1 cellular context compared by ENCODE assay signal in the genomic region with DNA sequence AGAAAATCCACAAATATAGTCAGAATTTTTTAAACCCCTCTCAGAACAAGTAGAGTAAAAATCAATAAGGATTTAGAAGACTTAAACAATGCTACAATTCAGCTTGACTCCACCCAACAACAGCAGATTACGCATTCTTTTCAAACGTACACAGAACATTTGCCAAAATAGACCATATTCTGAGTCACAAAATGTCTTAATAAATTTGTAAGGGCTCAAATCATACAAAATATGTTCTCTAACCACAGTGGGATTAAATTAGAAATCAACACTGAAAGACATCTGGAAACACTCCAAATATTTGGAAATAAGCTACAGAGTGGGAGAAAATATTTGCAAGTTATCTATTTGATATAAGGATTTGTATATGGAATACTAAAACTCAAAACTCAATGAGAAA.
TF ChIP-seq lines count a peak whose summit lies in the region.

No MANE protein-coding gene starts in this region.

TF ChIP-seq in HCT116, 20 proteins besides CTCF, POLR2A, EP300 and RAD21 (continued from another document):
- TF ChIP-seq, protein P1, sequence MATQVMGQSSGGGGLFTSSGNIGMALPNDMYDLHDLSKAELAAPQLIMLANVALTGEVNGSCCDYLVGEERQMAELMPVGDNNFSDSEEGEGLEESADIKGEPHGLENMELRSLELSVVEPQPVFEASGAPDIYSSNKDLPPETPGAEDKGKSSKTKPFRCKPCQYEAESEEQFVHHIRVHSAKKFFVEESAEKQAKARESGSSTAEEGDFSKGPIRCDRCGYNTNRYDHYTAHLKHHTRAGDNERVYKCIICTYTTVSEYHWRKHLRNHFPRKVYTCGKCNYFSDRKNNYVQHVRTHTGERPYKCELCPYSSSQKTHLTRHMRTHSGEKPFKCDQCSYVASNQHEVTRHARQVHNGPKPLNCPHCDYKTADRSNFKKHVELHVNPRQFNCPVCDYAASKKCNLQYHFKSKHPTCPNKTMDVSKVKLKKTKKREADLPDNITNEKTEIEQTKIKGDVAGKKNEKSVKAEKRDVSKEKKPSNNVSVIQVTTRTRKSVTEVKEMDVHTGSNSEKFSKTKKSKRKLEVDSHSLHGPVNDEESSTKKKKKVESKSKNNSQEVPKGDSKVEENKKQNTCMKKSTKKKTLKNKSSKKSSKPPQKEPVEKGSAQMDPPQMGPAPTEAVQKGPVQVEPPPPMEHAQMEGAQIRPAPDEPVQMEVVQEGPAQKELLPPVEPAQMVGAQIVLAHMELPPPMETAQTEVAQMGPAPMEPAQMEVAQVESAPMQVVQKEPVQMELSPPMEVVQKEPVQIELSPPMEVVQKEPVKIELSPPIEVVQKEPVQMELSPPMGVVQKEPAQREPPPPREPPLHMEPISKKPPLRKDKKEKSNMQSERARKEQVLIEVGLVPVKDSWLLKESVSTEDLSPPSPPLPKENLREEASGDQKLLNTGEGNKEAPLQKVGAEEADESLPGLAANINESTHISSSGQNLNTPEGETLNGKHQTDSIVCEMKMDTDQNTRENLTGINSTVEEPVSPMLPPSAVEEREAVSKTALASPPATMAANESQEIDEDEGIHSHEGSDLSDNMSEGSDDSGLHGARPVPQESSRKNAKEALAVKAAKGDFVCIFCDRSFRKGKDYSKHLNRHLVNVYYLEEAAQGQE (IDR thresholded peaks at IDR 0.05; ENCODE audit: low read depth): no peak
- TF ChIP-seq ELF1 (IDR thresholded peaks at IDR 0.05; ENCODE audit: borderline replicate concordance, low read depth) (no peak), SIN3A (IDR thresholded peaks at IDR 0.05; ENCODE audit: low read depth) (no peak), CEBPB (IDR thresholded peaks at IDR 0.05; ENCODE audit: low read depth) (no peak), YY1 (IDR thresholded peaks at IDR 0.05; ENCODE audit: extremely low read depth, insufficient replicate concordance, low read depth, low read length) (no peak), EGR1 (IDR thresholded peaks at IDR 0.05; ENCODE audit: low read depth) (no peak), ZNF274 (IDR thresholded peaks at IDR 0.05; ENCODE audit: low read depth, low read length) (no peak), EZH2 (IDR thresholded peaks at IDR 0.05) (no peak), POLR2AphosphoS5 (IDR thresholded peaks at IDR 0.05; ENCODE audit: low read depth, low read length) (no peak), CBX3 (IDR thresholded peaks at IDR 0.05; ENCODE audit: low read depth) (no peak), SRF (IDR thresholded peaks at IDR 0.05; ENCODE audit: low read depth) (no peak)
- TF ChIP-seq, protein P2, sequence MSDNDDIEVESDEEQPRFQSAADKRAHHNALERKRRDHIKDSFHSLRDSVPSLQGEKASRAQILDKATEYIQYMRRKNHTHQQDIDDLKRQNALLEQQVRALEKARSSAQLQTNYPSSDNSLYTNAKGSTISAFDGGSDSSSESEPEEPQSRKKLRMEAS (IDR thresholded peaks at IDR 0.05): no peak
